Comparison of ENCODE assay signal across 8 cellular contexts in the genomic region with DNA sequence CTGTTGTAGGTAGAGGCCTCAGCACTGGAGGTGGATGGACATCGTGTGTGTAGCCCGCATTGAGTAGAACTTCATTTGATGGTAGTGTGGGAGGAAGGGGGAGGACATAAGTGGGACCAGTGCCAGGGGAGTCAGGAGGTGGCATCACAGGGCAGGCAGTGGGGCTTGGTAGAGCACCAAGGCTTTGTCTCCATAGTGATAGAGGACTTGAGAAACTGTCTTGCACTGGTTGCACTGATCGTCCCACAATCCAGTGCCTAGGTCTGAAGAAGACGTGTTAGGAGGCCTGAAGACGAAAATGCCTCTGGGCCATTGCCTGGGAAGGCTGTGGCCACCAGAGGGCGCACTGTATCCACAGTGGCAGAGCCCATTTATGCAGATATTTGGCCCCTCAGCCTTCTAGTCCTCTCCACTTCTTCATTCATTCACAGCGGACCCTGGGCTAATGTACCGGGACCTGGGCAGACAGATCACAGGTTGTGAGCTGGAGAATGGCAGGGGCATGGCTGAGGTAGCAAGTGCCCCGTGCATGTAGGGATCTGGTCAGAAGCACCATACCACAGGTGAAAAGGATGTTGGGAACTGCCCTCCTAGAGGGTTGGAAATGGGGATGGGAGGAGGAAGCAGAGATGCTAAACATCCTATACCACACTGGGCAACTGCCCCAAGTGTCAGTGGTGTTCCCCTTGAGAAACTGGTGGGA.
DNase-seq lines count a peak whose midpoint lies in the region; ATAC-seq and TF ChIP-seq lines count a peak whose summit lies in the region.

No MANE protein-coding gene starts in this region.

- no peaks in the 10 kb centered on the region for H3K9me3 Mint-ChIP-seq in endodermal cell
- no peaks in the 10 kb centered on the region for H3K9me3 Mint-ChIP-seq in mesothelial cell of epicardium

- peak; percentile 82 for DNase-seq in DND-41
- DNase-seq in HS-27A (ENCODE audit: low read depth), result peak; percentile 50
- DNase-seq in NOMO-1 treated with DMSO at 0.1 percent for 48 hours (lab: John Stamatoyannopoulos, UW; ENCODE audit: unreplicated experiment), result peak; percentile 76
- peak; percentile 42 to 86 (median 77) for DNase-seq in activated CD8-positive, alpha-beta memory T cell treated with anti-CD3 and anti-CD28 coated beads for 48 hours (ENCODE audit: low read depth in 2 of 3, low spot score in 2 of 3)
- DNase-seq in endodermal cell, result peak; percentile 97
- DNase-seq in mesothelial cell of epicardium (ENCODE audit: low spot score in 2 of 2, unreplicated experiment in 2 of 2), result peak; percentile 74 to 90
- DNase-seq in stimulated activated CD8-positive, alpha-beta memory T cell treated with anti-CD3 and anti-CD28 coated beads, Interleukin-2, amount 100 ng/mL, for 48 hours (ENCODE audit: low read depth in 2 of 2), result peak; percentile 74 to 76

- H4K20me1 ChIP-seq in DND-41 (ENCODE audit: insufficient read depth, low read length), result no peaks in the 10 kb centered on the region

- H3K9me3 ChIP-seq in DND-41 (ENCODE audit: insufficient read depth, low read length, severe bottlenecking) (no peaks in the 10 kb centered on the region), endodermal cell (ENCODE audit: control insufficient read depth, low read length) (no peaks in the 10 kb centered on the region)

- H3K36me3 ChIP-seq in DND-41 (ENCODE audit: insufficient read depth, low read length) (peaks cover 59% of the 10 kb centered on the region), endodermal cell (ENCODE audit: control insufficient read depth, insufficient read depth, low read length) (peaks cover 38% of the 10 kb centered on the region)

- H2AFZ ChIP-seq in DND-41 (ENCODE audit: low read depth, low read length), result no peak overlapping the region

- H3K4me3 Mint-ChIP-seq in endodermal cell (no peak overlapping the region), mesothelial cell of epicardium (no peak overlapping the region)

- no peaks in the 10 kb centered on the region for H3K4me1 ChIP-seq in DND-41 (ENCODE audit: insufficient read depth, low read length)
- no peaks in the 10 kb centered on the region for H3K4me1 ChIP-seq in endodermal cell (ENCODE audit: control insufficient read depth, insufficient read depth, low read length)

- H3K27ac Mint-ChIP-seq in endodermal cell (no peak overlapping the region), mesothelial cell of epicardium (no peak overlapping the region)

- H3K9ac ChIP-seq in DND-41 (ENCODE audit: low read depth, low read length), result no peak overlapping the region
- no peak overlapping the region for H3K9ac ChIP-seq in endodermal cell (ENCODE audit: extremely low read depth, low read length, poor library complexity, severe bottlenecking)

- H3K27ac ChIP-seq in DND-41 (ENCODE audit: low read length) (no peak overlapping the region), endodermal cell (ENCODE audit: low read depth, low read length) (no peak overlapping the region)

- H3K4me3 ChIP-seq in DND-41 (ENCODE audit: low read depth in 1 of 2, low read length in 2 of 2) (no peak overlapping the region), endodermal cell (ENCODE audit: low read length) (no peak overlapping the region)

- no peak overlapping the region for H3K4me2 ChIP-seq in DND-41 (ENCODE audit: insufficient read depth, low read length)

- H3K36me3 Mint-ChIP-seq in endodermal cell (ENCODE audit: low read depth), result peaks cover 17% of the 10 kb centered on the region
- H3K36me3 Mint-ChIP-seq in mesothelial cell of epicardium, result peaks cover 3% of the 10 kb centered on the region

- WGBS in endodermal cell (ENCODE audit: insufficient coverage in 1 of 2, insufficient read length in 1 of 2), 2 experiments, result 35 to 45% methylated on average over 5 to 9 of the region's 9 CpGs

- H3K4me1 Mint-ChIP-seq in endodermal cell (no peaks in the 10 kb centered on the region), mesothelial cell of epicardium (peaks cover 3% of the 10 kb centered on the region)

- TF ChIP-seq CTCF in DND-41 (IDR thresholded peaks at IDR 0.05; ENCODE audit: borderline replicate concordance, extremely low read depth, low read length, poor library complexity, severe bottlenecking), result peak; percentile 99
- TF ChIP-seq CTCF in endodermal cell (conservative IDR thresholded peaks at IDR 0.05), result peak; percentile 99
- TF ChIP-seq CTCF in mesothelial cell of epicardium (IDR thresholded peaks at IDR 0.05; ENCODE audit: unreplicated experiment), result peak; percentile 96

- ATAC-seq in DND-41 (ENCODE audit: insufficient read depth, low read depth) (peak; percentile 90), HG03457 (IDR thresholded peaks at IDR 0.05; ENCODE audit: unreplicated experiment) (no peak)

- no peaks in the 10 kb centered on the region for H3K79me2 ChIP-seq in DND-41 (ENCODE audit: insufficient read depth, low read length)

- no peaks in the 10 kb centered on the region for H3K27me3 ChIP-seq in DND-41 (ENCODE audit: insufficient read depth, low read length, poor library complexity)
- no peaks in the 10 kb centered on the region for H3K27me3 ChIP-seq in endodermal cell (ENCODE audit: control insufficient read depth, insufficient read depth, low read length, poor library complexity, severe bottlenecking)

- H3K27me3 Mint-ChIP-seq in endodermal cell (ENCODE audit: insufficient read depth), result no peaks in the 10 kb centered on the region
- H3K27me3 Mint-ChIP-seq in mesothelial cell of epicardium (ENCODE audit: low read depth), result no peaks in the 10 kb centered on the region
